In the genomic region with DNA sequence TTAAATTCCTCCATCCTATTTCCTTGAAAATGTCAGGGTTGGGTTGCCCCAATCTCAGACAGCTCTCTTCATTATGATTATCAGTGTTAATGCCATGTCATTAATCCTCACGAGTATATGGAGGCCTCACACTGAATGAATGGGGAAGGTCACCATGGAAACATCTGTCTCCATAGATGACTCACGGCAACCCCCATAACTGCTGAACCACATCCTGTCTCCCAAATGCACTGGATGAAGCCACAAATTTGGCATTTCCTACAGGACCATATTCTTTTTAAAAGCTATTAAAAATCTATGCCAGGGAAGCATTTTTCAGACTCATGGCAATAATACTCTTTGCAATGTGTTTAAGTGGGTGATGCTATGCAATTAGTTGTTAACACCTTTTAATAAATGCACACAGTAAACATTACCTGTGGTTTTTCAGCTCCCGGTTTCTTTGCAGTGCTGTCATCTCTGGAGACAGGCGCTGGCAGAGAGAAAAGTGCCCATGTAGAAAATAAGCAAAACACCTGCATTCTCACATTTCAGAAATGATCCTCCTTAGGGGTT, we compare ENCODE assay signal across 8 cellular contexts.
DNase-seq lines count a peak whose midpoint lies in the region; ATAC-seq and TF ChIP-seq lines count a peak whose summit lies in the region.

No MANE protein-coding gene starts in this region.

- DNase-seq in Ammon's horn (ENCODE audit: low spot score) (peak; percentile 34), HS-27A (ENCODE audit: low read depth) (peak; percentile 91), amniotic epithelial cell (ENCODE audit: low read depth) (peak; percentile 93), NCI-H345 treated with DMSO at 0.1 percent for 48 hours (lab: John Stamatoyannopoulos, UW; ENCODE audit: unreplicated experiment) (no peak), ureter (ENCODE audit: low spot score) (no peak)

- H3K9me3 ChIP-seq in parathyroid adenoma (ENCODE audit: control insufficient read depth, low read length): no peaks in the 10 kb centered on the region

- H3K27me3 ChIP-seq in parathyroid adenoma (ENCODE audit: control insufficient read depth, insufficient read depth, low read length): no peaks in the 10 kb centered on the region

- H3K9ac ChIP-seq in parathyroid adenoma: no peak overlapping the region

- no peak overlapping the region for H3K4me3 ChIP-seq in parathyroid adenoma (ENCODE audit: low read depth, low read length)

- peak; percentile 69 for ATAC-seq in GM19452 (IDR thresholded peaks at IDR 0.05; ENCODE audit: unreplicated experiment)
- ATAC-seq in GM21360 (IDR thresholded peaks at IDR 0.05; ENCODE audit: unreplicated experiment): no peak

- no peaks in the 10 kb centered on the region for H3K79me2 ChIP-seq in parathyroid adenoma

- no peak overlapping the region for H3K27ac ChIP-seq in parathyroid adenoma

- TF ChIP-seq CTCF in parathyroid adenoma (IDR thresholded peaks at IDR 0.05): no peak

- H3K4me1 ChIP-seq in parathyroid adenoma: no peaks in the 10 kb centered on the region

- no peak overlapping the region for H3K4me2 ChIP-seq in parathyroid adenoma (ENCODE audit: low read length)

- no peaks in the 10 kb centered on the region for H3K36me3 ChIP-seq in parathyroid adenoma (ENCODE audit: control insufficient read depth, insufficient read depth, low read length)

- H2AFZ ChIP-seq in parathyroid adenoma: peak overlapping the region; percentile 4

Comparison
In these comparisons a context has a peak if more than half of its experiments do, and no peak if none do; other contexts are left out.
1. DNase-seq: peak in Ammon's horn (single experiment), HS-27A (single experiment) and amniotic epithelial cell (single experiment); none in NCI-H345 treated with DMSO at 0.1 percent for 48 hours (single experiment) and ureter (single experiment).